In genomic region chr19:14577885-14578427, GRCh38 we compare ENCODE assay signal across 13 cellular contexts. TPM values are rescaled to one million over a fixed set of nuclear protein-coding genes. Genes with fewer than 3 reads are reported as not detected.
A peak's percentile ranks its signal among the peaks of the same experiment; 100 is the strongest.
DNase-seq lines count a peak whose midpoint lies in the region; ATAC-seq and TF ChIP-seq lines count a peak whose summit lies in the region.
"Had no signal": no experiment of that assay in that cellular context is flagged by ENCODE, and none has a peak within 500 bp of the region (broad histone marks: within the 10 kb centered on the region; RNA-seq: fewer than 3 reads in every experiment).

No MANE protein-coding gene starts in this region.

- H3K27me3 Mint-ChIP-seq in activated naive CD8-positive, alpha-beta T cell treated with anti-CD3 and anti-CD28 coated beads, Interleukin-2, amount 50 U/mL, for 24 hours: no peaks in the 10 kb centered on the region
- H3K27me3 Mint-ChIP-seq: CD4-positive, CD25-positive, alpha-beta regulatory T cell had no signal

- no peaks in the 10 kb centered on the region for H3K36me3 ChIP-seq in upper lobe of right lung
- H3K36me3 ChIP-seq: heart left ventricle had no signal

- peaks cover 8% of the 10 kb centered on the region for H3K4me1 ChIP-seq in upper lobe of right lung

- no peaks in the 10 kb centered on the region for H3K9me3 Mint-ChIP-seq in activated naive CD8-positive, alpha-beta T cell treated with anti-CD3 and anti-CD28 coated beads, Interleukin-2, amount 50 U/mL, for 24 hours

- peak overlapping the region; percentile 85 for H3K27ac Mint-ChIP-seq in activated naive CD8-positive, alpha-beta T cell treated with anti-CD3 and anti-CD28 coated beads, Interleukin-2, amount 50 U/mL, for 24 hours

- peak; percentile 36 for TF ChIP-seq POLR2A in GM19193 (IDR thresholded peaks at IDR 0.05; ENCODE audit: extremely low read depth, insufficient read depth, insufficient read length)

- H3K4me3 ChIP-seq in upper lobe of right lung: no peak overlapping the region
- H3K4me3 ChIP-seq: heart left ventricle had no signal

- peak; percentile 39 for DNase-seq in DMS 273 treated with DMSO at 0.1 percent for 48 hours (lab: John Stamatoyannopoulos, UW)
- DNase-seq in NCI-H2171 treated with DMSO at 0.1 percent for 48 hours (lab: John Stamatoyannopoulos, UW): peak; percentile 91
- peak; percentile 51 for DNase-seq in activated naive CD8-positive, alpha-beta T cell treated with anti-CD3 and anti-CD28 coated beads, Interleukin-2, amount 50 U/mL, for 24 hours
- no peak for DNase-seq in OCI-M2 (lab: John Stamatoyannopoulos, UW; ENCODE audit: unreplicated experiment)
- DNase-seq in NCI-H2029 (lab: John Stamatoyannopoulos, UW): no peak
- no peak for DNase-seq in upper lobe of right lung
- no peak for DNase-seq in stimulated activated CD4-positive, alpha-beta T cell treated with anti-CD3 and anti-CD28 coated beads, Interleukin-2, amount 100 ng/mL, for 48 hours
- DNase-seq: CD4-positive, CD25-positive, alpha-beta regulatory T cell; heart left ventricle; midbrain; NCI-H1105; right cardiac atrium had no signal

- ATAC-seq in activated naive CD8-positive, alpha-beta T cell treated with anti-CD3 and anti-CD28 coated beads, Interleukin-2, amount 50 U/mL, for 24 hours: peak; percentile 66
- no peak for ATAC-seq in upper lobe of right lung
- ATAC-seq: heart left ventricle, right cardiac atrium had no signal

- no peaks in the 10 kb centered on the region for H3K27me3 ChIP-seq in upper lobe of right lung
- H3K27me3 ChIP-seq: heart left ventricle had no signal

- H3K4me3 Mint-ChIP-seq in activated naive CD8-positive, alpha-beta T cell treated with anti-CD3 and anti-CD28 coated beads, Interleukin-2, amount 50 U/mL, for 24 hours: peak overlapping the region; percentile 57
- H3K4me3 Mint-ChIP-seq: CD4-positive, CD25-positive, alpha-beta regulatory T cell had no signal

- H3K36me3 Mint-ChIP-seq in activated naive CD8-positive, alpha-beta T cell treated with anti-CD3 and anti-CD28 coated beads, Interleukin-2, amount 50 U/mL, for 24 hours (ENCODE audit: low read depth): no peaks in the 10 kb centered on the region
- H3K36me3 Mint-ChIP-seq: CD4-positive, CD25-positive, alpha-beta regulatory T cell had no signal

- H3K27ac ChIP-seq in upper lobe of right lung: no peak overlapping the region
- H3K27ac ChIP-seq: heart left ventricle had no signal

- TF ChIP-seq CTCF in upper lobe of right lung (IDR thresholded peaks at IDR 0.05): no peak

- H3K4me1 Mint-ChIP-seq in activated naive CD8-positive, alpha-beta T cell treated with anti-CD3 and anti-CD28 coated beads, Interleukin-2, amount 50 U/mL, for 24 hours: peaks cover 57% of the 10 kb centered on the region

- intact Hi-C loops in upper lobe of right lung (cut with DNase I): no loop called here

- no peaks in the 10 kb centered on the region for H3K9me3 ChIP-seq in upper lobe of right lung
- H3K9me3 ChIP-seq: heart left ventricle had no signal

RNA-seq across cellular contexts. Expression of gene CLEC17A, which starts 4.9 kb away (rescaled TPM):
- not detected for total RNA-seq in upper lobe of right lung
- total RNA-seq: right cardiac atrium had no signal

RNA-seq across cellular contexts. Expression of gene NDUFB7, which starts 6.1 kb away (rescaled TPM):
- total RNA-seq in upper lobe of right lung: 113 TPM

RNA-seq across cellular contexts. Expression of gene TECR, which starts 48.6 kb away (rescaled TPM):
- 123 TPM for total RNA-seq in upper lobe of right lung

RNA-seq across cellular contexts. Expression of gene DNAJB1, which starts 59.8 kb away (rescaled TPM):
- 99.7 TPM for total RNA-seq in upper lobe of right lung

Comparison
In these comparisons a context has a peak if more than half of its experiments do, and no peak if none do; other contexts are left out.
1. DNase-seq: peak in DMS 273 treated with DMSO at 0.1 percent for 48 hours (single experiment), NCI-H2171 treated with DMSO at 0.1 percent for 48 hours (single experiment) and activated naive CD8-positive, alpha-beta T cell treated with anti-CD3 and anti-CD28 coated beads, Interleukin-2, amount 50 U/mL, for 24 hours (single experiment); none in OCI-M2 (single experiment), NCI-H2029 (single experiment), upper lobe of right lung (single experiment) and stimulated activated CD4-positive, alpha-beta T cell treated with anti-CD3 and anti-CD28 coated beads, Interleukin-2, amount 100 ng/mL, for 48 hours (0 of 2).